ENCODE assay signal across 9 cellular contexts in genomic region chr7:108136191-108136581, GRCh38. TPM values are rescaled to one million over a fixed set of nuclear protein-coding genes. Genes with fewer than 3 reads are reported as not detected.
DNase-seq lines count a peak whose midpoint lies in the region; ATAC-seq, FAIRE-seq and TF ChIP-seq lines count a peak whose summit lies in the region.
"Had no signal": no experiment of that assay in that cellular context is flagged by ENCODE, and none has a peak within 500 bp of the region (broad histone marks: within the 10 kb centered on the region; RNA-seq: fewer than 3 reads in every experiment).

No MANE protein-coding gene starts in this region.

- peaks cover 1% of the 10 kb centered on the region for H3K9me3 Mint-ChIP-seq in memory B cell

- no peaks in the 10 kb centered on the region for H3K36me3 ChIP-seq in pancreas
- no peaks in the 10 kb centered on the region for H3K36me3 ChIP-seq in BE2C
- H3K36me3 ChIP-seq: thoracic aorta had no signal

- DNase-seq in KBM-7, result peak; percentile 97
- DNase-seq in memory B cell (ENCODE audit: low spot score in 2 of 2), result no peak
- no peak for DNase-seq in pancreas
- DNase-seq in cardiac septum (ENCODE audit: low spot score), result no peak
- DNase-seq in BE2C, result no peak

- FAIRE-seq in pancreas (lab: Jason Lieb, UNC), result no peak
- FAIRE-seq: islet of Langerhans had no signal

- in situ Hi-C loops in KBM-7 (cut with MboI; ENCODE audit: low pct_unique_long_range_greater_than_20kb, low sequenced_read_pairs), result no loop called here

- WGBS in pancreas, 2 donors, result 91 to 97% methylated on average over 3 of the region's 3 CpGs

- no peaks in the 10 kb centered on the region for H3K36me3 Mint-ChIP-seq in memory B cell

- H3K4me1 Mint-ChIP-seq in memory B cell, result peaks cover 25% of the 10 kb centered on the region

- no peaks in the 10 kb centered on the region for H3K27me3 ChIP-seq in pancreas
- H3K27me3 ChIP-seq in BE2C, result no peaks in the 10 kb centered on the region

- H3K27ac ChIP-seq in pancreas, result no peak overlapping the region
- H3K27ac ChIP-seq: thoracic aorta had no signal

- H3K4me3 Mint-ChIP-seq in memory B cell, result peak overlapping the region; percentile 51

- TF ChIP-seq CTCF in pancreas (IDR thresholded peaks at IDR 0.05) (no peak), BE2C (IDR thresholded peaks at IDR 0.05; ENCODE audit: low read depth, low read length) (no peak)

- H3K4me3 ChIP-seq in pancreas (no peak overlapping the region), BE2C (ENCODE audit: low read depth, low read length) (no peak overlapping the region)
- H3K4me3 ChIP-seq: thoracic aorta had no signal

- ATAC-seq in GM19324 (IDR thresholded peaks at IDR 0.05; ENCODE audit: low FRiP score, unreplicated experiment), result peak; percentile 35
- ATAC-seq in HG02642 (IDR thresholded peaks at IDR 0.05; ENCODE audit: poor library complexity, unreplicated experiment), result peak; percentile 20
- ATAC-seq in memory B cell (ENCODE audit: low read depth), result peak; percentile 59
- ATAC-seq in pancreas, result no peak

- intact Hi-C loops in pancreas (cut with DNase I) (no loop called here), cardiac septum (cut with DNase I) (no loop called here)

- H3K27ac Mint-ChIP-seq in memory B cell, result peak overlapping the region; percentile 89

- H3K4me1 ChIP-seq in pancreas, result no peaks in the 10 kb centered on the region
- H3K4me1 ChIP-seq in BE2C, result peaks cover 4% of the 10 kb centered on the region

- H3K27me3 Mint-ChIP-seq in memory B cell, result peaks cover 2% of the 10 kb centered on the region

- H3K9me3 ChIP-seq in pancreas, result no peaks in the 10 kb centered on the region
- no peaks in the 10 kb centered on the region for H3K9me3 ChIP-seq in BE2C
- H3K9me3 ChIP-seq: thoracic aorta had no signal

RNA-seq across cellular contexts. Expression of gene LAMB4, which starts 6.0 kb away (rescaled TPM):
- total RNA-seq in pancreas, result under 1 TPM; 0.22 to 0.78 (median 0.50) TPM
- polyA plus RNA-seq in pancreas, result under 1 TPM; 0.40 to 0.72 TPM
- 0.05 TPM for total RNA-seq in cardiac septum
- 0.80 TPM for polyA plus RNA-seq in BE2C (2012; ENCODE audit: insufficient read depth, insufficient read length, low read depth)

Comparison
In these comparisons a context has a peak if more than half of its experiments do, and no peak if none do; other contexts are left out.
1. ATAC-seq: peak in GM19324 (single experiment), HG02642 (single experiment) and memory B cell (single experiment); none in pancreas (0 of 4).